ENCODE assay signal across 8 cellular contexts in the genomic region with DNA sequence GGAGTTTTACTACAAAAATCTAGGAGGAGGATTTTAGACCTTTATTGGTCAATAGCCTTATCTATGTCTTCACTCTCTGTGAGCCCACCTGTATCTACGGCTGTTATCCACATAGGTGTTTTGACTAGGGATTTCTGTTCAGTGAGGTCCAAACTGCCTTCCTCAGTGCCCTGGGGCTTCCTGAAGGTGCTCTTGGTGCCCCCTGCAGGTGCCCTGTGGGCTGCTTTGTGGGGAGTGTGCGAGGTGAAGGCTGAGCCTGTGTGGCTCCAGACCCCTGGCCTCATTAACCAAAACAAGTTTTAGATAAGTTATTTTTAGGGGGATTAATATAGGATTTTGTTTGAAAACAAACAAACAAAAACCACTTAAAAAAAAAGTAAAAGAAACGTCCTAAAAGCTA.
DNase-seq lines count a peak whose midpoint lies in the region; ATAC-seq and TF ChIP-seq lines count a peak whose summit lies in the region.

No MANE protein-coding gene starts in this region.

- peak; percentile 59 for DNase-seq in Calu3
- DNase-seq in H7: peak; percentile 59
- DNase-seq in SK-N-DZ (ENCODE audit: low spot score): peak; percentile 8
- DNase-seq in kidney tubule cell (ENCODE audit: low spot score): peak; percentile 28
- DNase-seq in MG63: no peak
- no peak for DNase-seq in NCI-H1694 treated with DMSO at 0.1 percent for 48 hours (lab: John Stamatoyannopoulos, UW)
- no peak for DNase-seq in GM10266 (ENCODE audit: extremely low spot score)

- no peak overlapping the region for H3K4me3 Mint-ChIP-seq in Calu3 (ENCODE audit: low read depth, unreplicated experiment)

- H3K36me3 ChIP-seq in H7 (replicated peaks; ENCODE audit: control insufficient read depth, insufficient read depth, low read length) (no peaks in the 10 kb centered on the region), MG63 (no peaks in the 10 kb centered on the region)

- no peaks in the 10 kb centered on the region for H3K4me1 Mint-ChIP-seq in Calu3 (ENCODE audit: low read depth, unreplicated experiment)

- H3K4me3 ChIP-seq in H7 (ENCODE audit: insufficient read depth, low read depth, low read length) (no peak overlapping the region), MG63 (no peak overlapping the region)

- H3K36me3 Mint-ChIP-seq in Calu3 (ENCODE audit: insufficient read depth, unreplicated experiment): no peaks in the 10 kb centered on the region

- no peaks in the 10 kb centered on the region for H3K27me3 Mint-ChIP-seq in Calu3 (ENCODE audit: unreplicated experiment)

- TF ChIP-seq CTCF in Calu3 (IDR thresholded peaks at IDR 0.05; ENCODE audit: unreplicated experiment) (peak; percentile 35), GM10266 (IDR thresholded peaks at IDR 0.05; ENCODE audit: control insufficient read depth, insufficient read depth, low read depth, missing control alignments) (no peak)

- no peaks in the 10 kb centered on the region for H3K9me3 Mint-ChIP-seq in Calu3 (ENCODE audit: low read depth, unreplicated experiment)

- no peaks in the 10 kb centered on the region for H3K27me3 ChIP-seq in H7 (ENCODE audit: control insufficient read depth, insufficient read depth, low read length)
- H3K27me3 ChIP-seq in MG63: no peaks in the 10 kb centered on the region

- intact Hi-C loops in Calu3 (cut with micrococcal nuclease; ENCODE audit: unreplicated experiment): loop anchor here (1.0 to 10.0 kb wide), 2 partner anchors 124 to 192 kb away; no protein-coding TSS in a partner anchor

- CTCF ChIA-PET in Calu3 (lab: Charles Lee): interaction anchor here (0.6 kb wide), 1 partner anchor 803 kb away, joined by 3 read pairs; no protein-coding TSS in a partner anchor

- H3K27ac Mint-ChIP-seq in Calu3 (ENCODE audit: unreplicated experiment): no peak overlapping the region

- ATAC-seq in GM18517 (IDR thresholded peaks at IDR 0.05; ENCODE audit: unreplicated experiment): no peak

- no peaks in the 10 kb centered on the region for H3K9me3 ChIP-seq in MG63

- no TSS peak for BruUV-seq in Calu3 (replicated peaks; lab: Mats Ljungman, UMichigan)

Comparison
In these comparisons a context has a peak if more than half of its experiments do, and no peak if none do; other contexts are left out.
1. DNase-seq: peak in Calu3 (single experiment), H7 (single experiment), SK-N-DZ (single experiment) and kidney tubule cell (single experiment); none in MG63 (single experiment), NCI-H1694 treated with DMSO at 0.1 percent for 48 hours (single experiment) and GM10266 (single experiment).